Comparison of ENCODE assay signal across 8 cellular contexts in the genomic region with DNA sequence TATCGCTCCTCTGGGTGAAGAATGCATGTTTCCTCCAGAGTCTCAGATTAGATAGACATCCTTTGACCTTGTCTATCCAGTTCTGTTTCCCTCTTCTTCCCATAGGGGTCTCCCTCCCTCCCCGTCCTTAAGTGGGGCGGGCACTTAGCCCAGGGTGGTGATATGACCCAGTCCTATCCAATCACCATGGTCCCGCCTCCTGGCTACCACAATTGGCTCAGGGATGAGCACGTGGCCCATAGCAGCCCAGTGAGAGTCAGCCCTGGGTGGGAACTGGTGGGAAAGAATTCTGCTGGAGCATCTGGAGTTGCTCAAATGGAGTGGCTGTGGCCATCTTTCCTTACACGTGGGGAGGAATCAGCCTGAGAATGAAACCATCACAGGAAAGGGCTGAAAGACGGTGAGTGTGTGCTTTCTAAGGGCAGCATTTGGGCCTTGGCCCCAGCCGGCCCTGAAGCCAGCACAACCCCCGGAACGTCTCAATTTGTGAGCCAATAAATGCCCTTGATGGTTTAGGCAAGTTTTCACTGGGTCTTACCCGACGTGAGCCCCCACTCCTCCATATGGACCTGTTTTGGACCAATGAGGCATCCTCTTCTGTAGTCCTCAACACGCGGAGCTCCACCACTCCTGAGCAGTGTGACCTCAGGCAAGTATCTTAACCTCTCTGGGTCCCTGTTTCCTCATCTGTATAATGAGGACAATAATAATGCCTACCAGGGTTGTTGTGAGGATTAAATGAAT. TPM values are rescaled to one million over a fixed set of nuclear protein-coding genes. Genes with fewer than 3 reads are reported as not detected.
DNase-seq lines count a peak whose midpoint lies in the region; ATAC-seq and TF ChIP-seq lines count a peak whose summit lies in the region.

No MANE protein-coding gene starts in this region.

- no peaks in the 10 kb centered on the region for H3K9me3 ChIP-seq in skeletal muscle tissue (ENCODE audit: control insufficient read depth in 3 of 3, low read length in 3 of 3)

- peak; percentile 78 for DNase-seq in NCI-H1048 (lab: John Stamatoyannopoulos, UW)
- peak; percentile 100 for DNase-seq in SK-N-DZ (ENCODE audit: low spot score)
- no peak for DNase-seq in central memory CD8-positive, alpha-beta T cell (ENCODE audit: low spot score in 2 of 2)
- DNase-seq in islet precursor cell: peak; percentile 100

- H3K27ac ChIP-seq in ACC112 (ENCODE audit: low read depth, low read length) (peak overlapping the region; percentile 84), skeletal muscle tissue (ENCODE audit: low read depth, low read length) (peak overlapping the region; percentile 78)

- peaks cover 42% of the 10 kb centered on the region for H3K4me1 ChIP-seq in ACC112 (ENCODE audit: control insufficient read depth, insufficient read depth, low read length, unreplicated experiment)
- peaks cover 28 to 37% (median 35%) of the 10 kb centered on the region in 3 donors for H3K4me1 ChIP-seq in skeletal muscle tissue (ENCODE audit: control insufficient read depth in 3 of 3, insufficient read depth in 3 of 3, low read length in 3 of 3)

- H3K27me3 Mint-ChIP-seq in central memory CD8-positive, alpha-beta T cell: no peaks in the 10 kb centered on the region

- H3K9me3 Mint-ChIP-seq in central memory CD8-positive, alpha-beta T cell: no peaks in the 10 kb centered on the region

- H3K36me3 Mint-ChIP-seq in central memory CD8-positive, alpha-beta T cell (ENCODE audit: insufficient read depth): peaks cover 3% of the 10 kb centered on the region

- no peak overlapping the region for H3K9ac ChIP-seq in skeletal muscle tissue (ENCODE audit: low read depth in 1 of 3, low read length in 3 of 3)

- TF ChIP-seq CTCF in GM12875 (IDR thresholded peaks at IDR 0.05; ENCODE audit: borderline replicate concordance, insufficient read depth, low read depth, low read length): peak; percentile 42; the same call in 1 of the 2 replicates

- H3K4me1 Mint-ChIP-seq in central memory CD8-positive, alpha-beta T cell: peaks cover 7% of the 10 kb centered on the region

- no peaks in the 10 kb centered on the region for H3K27me3 ChIP-seq in ACC112 (ENCODE audit: insufficient read depth, low read length)
- H3K27me3 ChIP-seq in skeletal muscle tissue (ENCODE audit: control insufficient read depth in 3 of 3, insufficient read depth in 3 of 3, low read length in 3 of 3): no peaks in the 10 kb centered on the region

- H3K36me3 ChIP-seq in ACC112 (ENCODE audit: insufficient read depth, low read length) (no peaks in the 10 kb centered on the region), skeletal muscle tissue (ENCODE audit: control insufficient read depth in 3 of 3, insufficient read depth in 3 of 3, low read length in 3 of 3) (peaks cover 7 to 10% (median 9%) of the 10 kb centered on the region in 3 donors)

- no peak overlapping the region for H3K4me3 Mint-ChIP-seq in central memory CD8-positive, alpha-beta T cell

- no peak overlapping the region for H2AFZ ChIP-seq in ACC112 (ENCODE audit: low read length, unreplicated experiment)

- no peak overlapping the region for H3K27ac Mint-ChIP-seq in central memory CD8-positive, alpha-beta T cell (ENCODE audit: low read depth)

- H3K79me2 ChIP-seq in ACC112 (ENCODE audit: control insufficient read depth, insufficient read depth, low read length, unreplicated experiment): peaks cover 12% of the 10 kb centered on the region

- ATAC-seq in central memory CD8-positive, alpha-beta T cell (replicated peaks; ENCODE audit: extremely low read depth, poor library complexity, severe bottlenecking): peak; percentile 43
- no peak for ATAC-seq in HG02623 (IDR thresholded peaks at IDR 0.05; ENCODE audit: unreplicated experiment)

- H3K4me3 ChIP-seq in ACC112 (ENCODE audit: low read depth, low read length): peak overlapping the region; percentile 66
- H3K4me3 ChIP-seq in GM12875 (ENCODE audit: low read depth, low read length): no peak overlapping the region
- H3K4me3 ChIP-seq in skeletal muscle tissue (ENCODE audit: low read length in 3 of 3): peak overlapping the region in 2 of 3 donors; percentile 11 to 22

RNA-seq across cellular contexts. Expression of gene MLXIP, which starts 14.3 kb away (rescaled TPM):
- 15.9 and 17.4 TPM in 2 replicates for polyA plus RNA-seq in SK-N-DZ (2014; cell fraction: cytosol; rRNA removed)
- 19.5 and 42.0 TPM in 2 replicates for polyA plus RNA-seq in SK-N-DZ (2014; cell fraction: nucleus; rRNA removed)
- 10.4 TPM for total RNA-seq in skeletal muscle tissue

RNA-seq across cellular contexts. Expression of gene BCL7A, which starts 42.5 kb away (rescaled TPM):
- polyA plus RNA-seq in SK-N-DZ (2014; cell fraction: cytosol; rRNA removed): 57.4 and 60.7 TPM in 2 replicates
- 21.8 and 23.0 TPM in 2 replicates for polyA plus RNA-seq in SK-N-DZ (2014; cell fraction: nucleus; rRNA removed)
- 9.4 TPM for total RNA-seq in skeletal muscle tissue

Comparison
In these comparisons a context has a peak if more than half of its experiments do, and no peak if none do; other contexts are left out.
1. DNase-seq: peak in NCI-H1048 (single experiment), SK-N-DZ (single experiment) and islet precursor cell (single experiment); none in central memory CD8-positive, alpha-beta T cell (0 of 2).